In genomic region chr11:12294613-12295012, GRCh38 we compare ENCODE assay signal across 19 cellular contexts.
DNase-seq lines count a peak whose midpoint lies in the region; ATAC-seq and TF ChIP-seq lines count a peak whose summit lies in the region.
"Had no signal": no experiment of that assay in that cellular context is flagged by ENCODE, and none has a peak within 500 bp of the region (broad histone marks: within the 10 kb centered on the region; RNA-seq: fewer than 3 reads in every experiment).

No MANE protein-coding gene starts in this region.

- H3K27me3 ChIP-seq in stomach, result no peaks in the 10 kb centered on the region
- H3K27me3 ChIP-seq: BLaER1 had no signal

- H3K4me1 Mint-ChIP-seq in activated CD4-positive, alpha-beta T cell treated with anti-CD3 and anti-CD28 coated beads, Interleukin-2, amount 10 ng/mL, durations not matched to agents 24 days and 14 days, result peaks cover 9% of the 10 kb centered on the region
- peaks cover 12% of the 10 kb centered on the region for H3K4me1 Mint-ChIP-seq in activated CD4-positive, alpha-beta T cell treated with anti-CD3 and anti-CD28 coated beads for 36 hours
- H3K4me1 Mint-ChIP-seq in WTC11, result 0 out of 2 replicates have a peak, but pooled peaks cover 2% of the 10 kb centered on the region
- H3K4me1 Mint-ChIP-seq: GM23338, H9 had no signal

- no peaks in the 10 kb centered on the region for H3K27me3 Mint-ChIP-seq in activated CD4-positive, alpha-beta T cell treated with anti-CD3 and anti-CD28 coated beads, Interleukin-2, amount 10 ng/mL, durations not matched to agents 24 days and 14 days
- H3K27me3 Mint-ChIP-seq in activated CD4-positive, alpha-beta T cell treated with anti-CD3 and anti-CD28 coated beads for 36 hours, result no peaks in the 10 kb centered on the region
- no peaks in the 10 kb centered on the region for H3K27me3 Mint-ChIP-seq in WTC11 (ENCODE audit: low read depth)
- H3K27me3 Mint-ChIP-seq: CD4-positive, CD25-positive, alpha-beta regulatory T cell had no signal

- no peak overlapping the region for H3K4me3 ChIP-seq in stomach
- H3K4me3 ChIP-seq: BLaER1, GM23338 had no signal

- CTCF ChIA-PET in activated CD4-positive, alpha-beta T cell treated with anti-CD3 and anti-CD28 coated beads for 36 hours (lab: Charles Lee), result interaction anchor here (1.8 kb wide), 1 partner anchor 247 kb away, joined by 5 read pairs; no protein-coding TSS in a partner anchor
- CTCF ChIA-PET in WTC11 (lab: Charles Lee), result no interaction called here

- peak; percentile 21 for DNase-seq in activated CD4-positive, alpha-beta T cell treated with anti-CD3 and anti-CD28 coated beads, Interleukin-2, amount 10 ng/mL, durations not matched to agents 24 days and 14 days
- DNase-seq in activated CD4-positive, alpha-beta T cell treated with anti-CD3 and anti-CD28 coated beads for 36 hours, result no peak
- DNase-seq in WTC11 (ENCODE audit: low spot score) (no peak), stomach (peak; percentile 8), SW 1271 (lab: John Stamatoyannopoulos, UW) (no peak)
- DNase-seq: Caco-2; CD4-positive, CD25-positive, alpha-beta regulatory T cell; DMS153; DND-41; H9; HFFc6 had no signal

- no peak overlapping the region for H3K4me3 Mint-ChIP-seq in activated CD4-positive, alpha-beta T cell treated with anti-CD3 and anti-CD28 coated beads, Interleukin-2, amount 10 ng/mL, durations not matched to agents 24 days and 14 days
- no peak overlapping the region for H3K4me3 Mint-ChIP-seq in activated CD4-positive, alpha-beta T cell treated with anti-CD3 and anti-CD28 coated beads for 36 hours
- H3K4me3 Mint-ChIP-seq in WTC11, result no peak overlapping the region
- H3K4me3 Mint-ChIP-seq: B cell; CD4-positive, CD25-positive, alpha-beta regulatory T cell; CD8-positive, alpha-beta T cell; GM23338; H9; HFFc6 had no signal

- H3K9me3 ChIP-seq in stomach, result peaks cover 0 to 10% (median 4%) of the 10 kb centered on the region in 4 donors

- H3K9me3 Mint-ChIP-seq in activated CD4-positive, alpha-beta T cell treated with anti-CD3 and anti-CD28 coated beads, Interleukin-2, amount 10 ng/mL, durations not matched to agents 24 days and 14 days, result peaks cover 4% of the 10 kb centered on the region
- H3K9me3 Mint-ChIP-seq in activated CD4-positive, alpha-beta T cell treated with anti-CD3 and anti-CD28 coated beads for 36 hours (ENCODE audit: low read depth), result peaks cover 4% of the 10 kb centered on the region
- H3K9me3 Mint-ChIP-seq in WTC11, result peaks cover 25% of the 10 kb centered on the region

- no peaks in the 10 kb centered on the region for H3K4me1 ChIP-seq in stomach
- H3K4me1 ChIP-seq: Caco-2 had no signal

- H3K27ac Mint-ChIP-seq in activated CD4-positive, alpha-beta T cell treated with anti-CD3 and anti-CD28 coated beads, Interleukin-2, amount 10 ng/mL, durations not matched to agents 24 days and 14 days, result no peak overlapping the region
- no peak overlapping the region for H3K27ac Mint-ChIP-seq in activated CD4-positive, alpha-beta T cell treated with anti-CD3 and anti-CD28 coated beads for 36 hours
- no peak overlapping the region for H3K27ac Mint-ChIP-seq in WTC11
- H3K27ac Mint-ChIP-seq: B cell; CD4-positive, CD25-positive, alpha-beta regulatory T cell; CD8-positive, alpha-beta T cell; GM23338; H9; HFFc6 had no signal

- ATAC-seq in activated CD4-positive, alpha-beta T cell treated with anti-CD3 and anti-CD28 coated beads for 36 hours, result no peak
- no peak for ATAC-seq in WTC11
- ATAC-seq in GM19397 (IDR thresholded peaks at IDR 0.05; ENCODE audit: unreplicated experiment), result no peak
- ATAC-seq: CD8-positive, alpha-beta T cell; GM23338; HCT116 had no signal

- TF ChIP-seq CTCF in WTC11 (IDR thresholded peaks at IDR 0.05), result no peak
- no peak for TF ChIP-seq CTCF in stomach (IDR thresholded peaks at IDR 0.05)

- no peak overlapping the region for H3K27ac ChIP-seq in stomach
- H3K27ac ChIP-seq: 22Rv1, BLaER1, C4-2B had no signal

- peaks cover 4% of the 10 kb centered on the region for H3K36me3 Mint-ChIP-seq in activated CD4-positive, alpha-beta T cell treated with anti-CD3 and anti-CD28 coated beads, Interleukin-2, amount 10 ng/mL, durations not matched to agents 24 days and 14 days (ENCODE audit: low read depth)
- peaks cover 4% of the 10 kb centered on the region for H3K36me3 Mint-ChIP-seq in activated CD4-positive, alpha-beta T cell treated with anti-CD3 and anti-CD28 coated beads for 36 hours (ENCODE audit: low read depth)
- H3K36me3 Mint-ChIP-seq in WTC11, result no peaks in the 10 kb centered on the region
- H3K36me3 Mint-ChIP-seq: CD8-positive, alpha-beta T cell had no signal

- TF ChIP-seq EP300 in stomach (IDR thresholded peaks at IDR 0.05), result no peak

- TF ChIP-seq POLR2A in stomach (IDR thresholded peaks at IDR 0.05), result no peak

- POLR2A ChIA-PET in activated CD4-positive, alpha-beta T cell treated with anti-CD3 and anti-CD28 coated beads for 36 hours (lab: Charles Lee), result no interaction called here
- POLR2A ChIA-PET in WTC11 (lab: Charles Lee), result no interaction called here

- intact Hi-C loops in activated CD4-positive, alpha-beta T cell treated with anti-CD3 and anti-CD28 coated beads, Interleukin-2, amount 10 ng/mL, durations not matched to agents 24 days and 14 days (cut with micrococcal nuclease), result loop anchor here (5.0 kb wide), 1 partner anchor 598 kb away; no protein-coding TSS in a partner anchor
- intact Hi-C loops in activated CD4-positive, alpha-beta T cell treated with anti-CD3 and anti-CD28 coated beads for 36 hours (cut with DNase I, micrococcal nuclease), result no loop called here
- intact Hi-C loops in stomach (cut with DNase I; ENCODE audit: low total_unique reads), result no loop called here

- H3K36me3 ChIP-seq in stomach, result peaks cover 0 to 10% (median 0%) of the 10 kb centered on the region in 4 donors
- H3K36me3 ChIP-seq: BLaER1 had no signal

- 78 to 89% (median 86%) methylated on average over 4 to 5 of the region's 5 CpGs for WGBS in stomach, 5 donors

TF ChIP-seq in WTC11, 78 proteins besides CTCF, POLR2A, EP300 and RAD21:
- TF ChIP-seq ZNF263 (CRISPR knock-in tag; IDR thresholded peaks at IDR 0.05; ENCODE audit: low read depth) (peak; percentile 85), MAX (CRISPR knock-in tag; IDR thresholded peaks at IDR 0.05) (no peak), MLX (CRISPR knock-in tag; IDR thresholded peaks at IDR 0.05) (no peak)

Comparison
In these comparisons a context has a peak if more than half of its experiments do, and no peak if none do; other contexts are left out.
1. DNase-seq: peak in activated CD4-positive, alpha-beta T cell treated with anti-CD3 and anti-CD28 coated beads, Interleukin-2, amount 10 ng/mL, durations not matched to agents 24 days and 14 days (single experiment) and stomach (single experiment); none in activated CD4-positive, alpha-beta T cell treated with anti-CD3 and anti-CD28 coated beads for 36 hours (single experiment), WTC11 (single experiment) and SW 1271 (0 of 2).